In genomic region chr1:197911172-197911856, GRCh38 we compare ENCODE assay signal across 9 cellular contexts. TPM values are rescaled to one million over a fixed set of nuclear protein-coding genes. Genes with fewer than 3 reads are reported as not detected.
DNase-seq lines count a peak whose midpoint lies in the region; ATAC-seq and TF ChIP-seq lines count a peak whose summit lies in the region.
"Had no signal": no experiment of that assay in that cellular context is flagged by ENCODE, and none has a peak within 500 bp of the region (broad histone marks: within the 10 kb centered on the region; RNA-seq: fewer than 3 reads in every experiment).

No MANE protein-coding gene starts in this region.

- intact Hi-C loops in adrenal gland (cut with DNase I): no loop called here

- peak in 1 of 5 donors; percentile 53 for DNase-seq in CD8-positive, alpha-beta memory T cell
- DNase-seq in HuH-7 (ENCODE audit: low spot score): peak; percentile 46
- DNase-seq in activated T-cell treated with anti-CD3 and anti-CD28 coated beads, Interleukin-2, amount 50 U/mL, for 72 hours: no peak
- DNase-seq in memory B cell (ENCODE audit: low spot score in 2 of 2): no peak
- DNase-seq in substantia nigra (lab: John Stamatoyannopoulos, UW): no peak
- no peak for DNase-seq in NCI-H146 treated with DMSO at 0.1 percent for 48 hours (lab: John Stamatoyannopoulos, UW; ENCODE audit: unreplicated experiment)
- no peak for DNase-seq in adrenal gland
- DNase-seq in DMS114 treated with DMSO at 0.1 percent for 48 hours (lab: John Stamatoyannopoulos, UW; ENCODE audit: unreplicated experiment): no peak

- H3K27me3 ChIP-seq in CD8-positive, alpha-beta memory T cell (ENCODE audit: insufficient read depth, low read length, poor library complexity, severe bottlenecking): peaks cover 92% of the 10 kb centered on the region
- peaks cover 82% of the 10 kb centered on the region for H3K27me3 ChIP-seq in adrenal gland

- H3K4me1 Mint-ChIP-seq in CD8-positive, alpha-beta memory T cell: peaks cover 46 to 75% (median 64%) of the 10 kb centered on the region in 3 donors
- peaks cover 80% of the 10 kb centered on the region for H3K4me1 Mint-ChIP-seq in activated T-cell treated with anti-CD3 and anti-CD28 coated beads, Interleukin-2, amount 50 U/mL, for 72 hours (ENCODE audit: low read depth)
- H3K4me1 Mint-ChIP-seq in memory B cell: peaks cover 31% of the 10 kb centered on the region

- no peak for TF ChIP-seq CTCF in adrenal gland (IDR thresholded peaks at IDR 0.05)

- H3K4me1 ChIP-seq in CD8-positive, alpha-beta memory T cell (ENCODE audit: insufficient read depth, low read length): peaks cover 68% of the 10 kb centered on the region
- peaks cover 6 to 36% of the 10 kb centered on the region in 2 donors for H3K4me1 ChIP-seq in adrenal gland (replicated peaks in 1 of 2)

- POLR2A ChIA-PET in CD8-positive, alpha-beta memory T cell (lab: Charles Lee): interaction anchor here (1.3 kb wide), 1 partner anchor 9 kb away, joined by 3 read pairs; the partner anchor contains the start of gene C1orf53

- H3K9me3 ChIP-seq in CD8-positive, alpha-beta memory T cell (ENCODE audit: low read length): no peaks in the 10 kb centered on the region
- H3K9me3 ChIP-seq in adrenal gland (replicated peaks in 1 of 3): no peaks in the 10 kb centered on the region

- H3K9me3 Mint-ChIP-seq in CD8-positive, alpha-beta memory T cell: peaks cover 0 to 5% (median 0%) of the 10 kb centered on the region in 5 donors
- no peaks in the 10 kb centered on the region for H3K9me3 Mint-ChIP-seq in activated T-cell treated with anti-CD3 and anti-CD28 coated beads, Interleukin-2, amount 50 U/mL, for 72 hours
- H3K9me3 Mint-ChIP-seq in memory B cell: no peaks in the 10 kb centered on the region

- H3K36me3 Mint-ChIP-seq in CD8-positive, alpha-beta memory T cell: no peaks in the 10 kb centered on the region
- H3K36me3 Mint-ChIP-seq in activated T-cell treated with anti-CD3 and anti-CD28 coated beads, Interleukin-2, amount 50 U/mL, for 72 hours (ENCODE audit: insufficient read depth in 2 of 2): no peaks in the 10 kb centered on the region
- H3K36me3 Mint-ChIP-seq in memory B cell: no peaks in the 10 kb centered on the region

- 0 to 3% (median 2%) methylated on average over 5 to 43 of the region's 43 CpGs for WGBS in adrenal gland, 4 donors

- H3K27ac ChIP-seq in CD8-positive, alpha-beta memory T cell (ENCODE audit: low read depth, low read length): no peak overlapping the region
- H3K27ac ChIP-seq in substantia nigra (ENCODE audit: low read depth, low read length, poor library complexity, severe bottlenecking): no peak overlapping the region
- H3K27ac ChIP-seq in adrenal gland: no peak overlapping the region

- TF ChIP-seq POLR2A in adrenal gland (IDR thresholded peaks at IDR 0.05): no peak

- peak overlapping the region in 2 of 8 donors; percentile 25 to 78 for H3K27ac Mint-ChIP-seq in CD8-positive, alpha-beta memory T cell
- no peak overlapping the region for H3K27ac Mint-ChIP-seq in activated T-cell treated with anti-CD3 and anti-CD28 coated beads, Interleukin-2, amount 50 U/mL, for 72 hours
- H3K27ac Mint-ChIP-seq in memory B cell: peak overlapping the region; percentile 51

- peak overlapping the region; percentile 11 to 91 (median 85) for H3K4me3 Mint-ChIP-seq in CD8-positive, alpha-beta memory T cell
- H3K4me3 Mint-ChIP-seq in activated T-cell treated with anti-CD3 and anti-CD28 coated beads, Interleukin-2, amount 50 U/mL, for 72 hours: peak overlapping the region; percentile 92 to 99
- H3K4me3 Mint-ChIP-seq in memory B cell: peak overlapping the region; percentile 85

- ATAC-seq in activated T-cell treated with anti-CD3 and anti-CD28 coated beads, Interleukin-2, amount 50 U/mL, for 72 hours (replicated peaks in 1 of 2): peak; percentile 25 to 27
- peak; percentile 25 for ATAC-seq in memory B cell (ENCODE audit: low read depth)

- CTCF ChIA-PET in CD8-positive, alpha-beta memory T cell (lab: Charles Lee): interaction anchor here (0.5 to 2.5 kb wide), 2 partner anchors 13 to 511 kb away, joined by 4 to 11 read pairs; no protein-coding TSS in a partner anchor

- H3K4me3 ChIP-seq in CD8-positive, alpha-beta memory T cell (ENCODE audit: low read length): no peak overlapping the region
- H3K4me3 ChIP-seq in adrenal gland: peak overlapping the region in 1 of 4 donors; percentile 17

- H3K36me3 ChIP-seq in CD8-positive, alpha-beta memory T cell (ENCODE audit: insufficient read depth, low read length): no peaks in the 10 kb centered on the region
- no peaks in the 10 kb centered on the region for H3K36me3 ChIP-seq in adrenal gland (replicated peaks in 1 of 2)

- H3K27me3 Mint-ChIP-seq in CD8-positive, alpha-beta memory T cell: peaks cover 85 to 97% of the 10 kb centered on the region in 2 donors
- H3K27me3 Mint-ChIP-seq in activated T-cell treated with anti-CD3 and anti-CD28 coated beads, Interleukin-2, amount 50 U/mL, for 72 hours (ENCODE audit: low read depth): peaks cover 99% of the 10 kb centered on the region
- H3K27me3 Mint-ChIP-seq in memory B cell: peaks cover 44% of the 10 kb centered on the region

RNA-seq across cellular contexts. Expression of gene LHX9, which starts 5.9 kb away (rescaled TPM):
- under 1 TPM in 1 of 2 experiments, not detected in 1; 0.07 TPM for total RNA-seq in CD8-positive, alpha-beta memory T cell
- polyA plus RNA-seq in CD8-positive, alpha-beta memory T cell: not detected
- total RNA-seq in activated T-cell treated with anti-CD3 and anti-CD28 coated beads, Interleukin-2, amount 50 U/mL, for 72 hours: under 1 TPM in 1 of 2 donors, not detected in 1; 0.02 TPM
- under 1 TPM in 3 of 8 donors, not detected in 5; 0.07 to 0.14 (median 0.08) TPM for total RNA-seq in adrenal gland
- polyA plus RNA-seq in adrenal gland: under 1 TPM; 0.03 to 0.16 (median 0.13) TPM
- total RNA-seq: activated CD8-positive, alpha-beta memory T cell treated with anti-CD3 and anti-CD28 coated beads for 36 hours had no signal

RNA-seq across cellular contexts. Expression of gene C1orf53, which starts 8.9 kb away (rescaled TPM):
- 1 to 10 TPM; 2.9 TPM for total RNA-seq in CD8-positive, alpha-beta memory T cell
- polyA plus RNA-seq in CD8-positive, alpha-beta memory T cell: not detected
- total RNA-seq in activated T-cell treated with anti-CD3 and anti-CD28 coated beads, Interleukin-2, amount 50 U/mL, for 72 hours: not detected
- 10 to 100 TPM in 6 of 8 donors, 1 to 10 TPM in 2; 8.9 to 63.8 (median 13.2) TPM for total RNA-seq in adrenal gland
- 10 to 100 TPM; 10.4 to 20.5 (median 15.4) TPM for polyA plus RNA-seq in adrenal gland
